ENCODE assay signal across 8 cellular contexts in the genomic region with DNA sequence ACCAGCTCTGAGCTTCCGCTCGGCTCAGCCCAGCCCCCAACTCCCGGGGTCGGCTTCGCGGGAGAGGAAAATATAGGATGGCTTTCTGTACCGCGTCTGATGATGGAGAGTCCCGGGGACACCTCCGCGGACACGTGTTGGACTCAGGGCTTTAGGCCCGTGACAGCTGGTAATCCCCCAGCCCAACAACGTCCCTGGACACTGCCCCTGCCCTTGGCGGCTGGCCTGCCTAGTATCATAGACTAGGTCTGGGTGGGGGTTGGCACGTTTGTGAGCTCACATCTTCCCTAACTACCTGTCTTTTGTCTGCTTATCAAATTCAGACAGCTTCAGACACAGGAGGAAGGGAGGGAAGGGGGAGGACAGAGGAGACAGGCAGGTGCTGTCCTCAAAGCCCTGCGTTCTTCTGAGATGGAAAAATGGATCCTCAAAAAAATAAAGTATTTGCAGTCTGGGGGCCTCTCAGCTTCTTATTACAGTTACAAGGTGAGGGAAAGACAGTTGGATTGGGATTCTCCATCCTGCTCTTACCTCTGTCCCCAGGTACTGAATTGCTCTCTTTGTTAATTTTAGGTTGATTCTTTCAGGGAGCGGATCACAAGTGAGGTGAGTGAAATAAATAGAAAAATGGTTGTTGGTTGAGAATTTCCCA. TPM values are rescaled to one million over a fixed set of nuclear protein-coding genes. Genes with fewer than 3 reads are reported as not detected.
DNase-seq lines count a peak whose midpoint lies in the region; ATAC-seq and TF ChIP-seq lines count a peak whose summit lies in the region.

No MANE protein-coding gene starts in this region.

- no peak for DNase-seq in Jurkat, Clone E6-1 (ENCODE audit: low read depth, low spot score)
- DNase-seq in coronary artery (ENCODE audit: low spot score), result peak; percentile 72
- no peak for DNase-seq in NCI-H1694 (lab: John Stamatoyannopoulos, UW)
- DNase-seq in hippocampal formation (lab: John Stamatoyannopoulos, UW), result no peak
- no peak for DNase-seq in HT-29 (ENCODE audit: low spot score)

- TF ChIP-seq CTCF in coronary artery (IDR thresholded peaks at IDR 0.05), result no peak

- H3K27ac ChIP-seq in coronary artery (peak overlapping the region; percentile 84 to 86), muscle layer of duodenum (ENCODE audit: low read length) (peak overlapping the region; percentile 98)

- no peaks in the 10 kb centered on the region for H3K9me3 ChIP-seq in muscle layer of duodenum (ENCODE audit: control insufficient read depth in 1 of 2, low read length in 2 of 2)

- no peaks in the 10 kb centered on the region for H3K27me3 ChIP-seq in muscle layer of duodenum (ENCODE audit: low read depth, low read length)

- peak overlapping the region; percentile 96 for H3K4me3 ChIP-seq in Jurkat, Clone E6-1 (ENCODE audit: low read length)
- H3K4me3 ChIP-seq in coronary artery, result peak overlapping the region; percentile 81
- peak overlapping the region; percentile 98 for H3K4me3 ChIP-seq in muscle layer of duodenum (ENCODE audit: low read depth in 1 of 2, low read length in 2 of 2)

- peaks cover 15 to 26% of the 10 kb centered on the region in 2 donors for H3K36me3 ChIP-seq in muscle layer of duodenum (ENCODE audit: control insufficient read depth in 1 of 2, insufficient read depth in 2 of 2, low read length in 2 of 2)

- H3K4me1 ChIP-seq in muscle layer of duodenum (ENCODE audit: control insufficient read depth in 1 of 2, insufficient read depth in 2 of 2, low read length in 2 of 2), result peaks cover 11 to 15% of the 10 kb centered on the region in 2 donors

- ATAC-seq in GM19035 (IDR thresholded peaks at IDR 0.05; ENCODE audit: unreplicated experiment) (peak; percentile 11), GM21528 (IDR thresholded peaks at IDR 0.05; ENCODE audit: low FRiP score, unreplicated experiment) (no peak)

RNA-seq across cellular contexts. Expression of a gene that starts 0.7 kb away (rescaled TPM):
- polyA plus RNA-seq in Jurkat, Clone E6-1 (2012; ENCODE audit: insufficient read depth, insufficient read length), result 146 TPM
- total RNA-seq in HT-29 (2014; rRNA removed; shearing (Covaris generic)), result 96.8 and 142 TPM in 2 replicates

RNA-seq across cellular contexts. Expression of a gene that starts 9.8 kb away (rescaled TPM):
- polyA plus RNA-seq in Jurkat, Clone E6-1 (2012; ENCODE audit: insufficient read depth, insufficient read length), result 104 TPM
- 108 and 118 TPM in 2 replicates for total RNA-seq in HT-29 (2014; rRNA removed; shearing (Covaris generic))

RNA-seq across cellular contexts. Expression of a gene that starts 10.5 kb away (rescaled TPM):
- 0.33 TPM for polyA plus RNA-seq in Jurkat, Clone E6-1 (2012; ENCODE audit: insufficient read depth, insufficient read length)
- 1.6 and 1.8 TPM in 2 replicates for total RNA-seq in HT-29 (2014; rRNA removed; shearing (Covaris generic))

RNA-seq across cellular contexts. Expression of a gene that starts 17.1 kb away (rescaled TPM):
- not detected for polyA plus RNA-seq in Jurkat, Clone E6-1 (2012; ENCODE audit: insufficient read depth, insufficient read length)
- total RNA-seq in HT-29 (2014; rRNA removed; shearing (Covaris generic)), result 0.23 TPM in 1 of 2 replicates, not detected in the other

RNA-seq across cellular contexts. Expression of a gene that starts 35.2 kb away (rescaled TPM):
- polyA plus RNA-seq in Jurkat, Clone E6-1 (2012; ENCODE audit: insufficient read depth, insufficient read length), result 0.90 TPM
- total RNA-seq in HT-29 (2014; rRNA removed; shearing (Covaris generic)), result 0.13 and 0.66 TPM in 2 replicates
